8 cellular contexts compared by ENCODE assay signal in the genomic region with DNA sequence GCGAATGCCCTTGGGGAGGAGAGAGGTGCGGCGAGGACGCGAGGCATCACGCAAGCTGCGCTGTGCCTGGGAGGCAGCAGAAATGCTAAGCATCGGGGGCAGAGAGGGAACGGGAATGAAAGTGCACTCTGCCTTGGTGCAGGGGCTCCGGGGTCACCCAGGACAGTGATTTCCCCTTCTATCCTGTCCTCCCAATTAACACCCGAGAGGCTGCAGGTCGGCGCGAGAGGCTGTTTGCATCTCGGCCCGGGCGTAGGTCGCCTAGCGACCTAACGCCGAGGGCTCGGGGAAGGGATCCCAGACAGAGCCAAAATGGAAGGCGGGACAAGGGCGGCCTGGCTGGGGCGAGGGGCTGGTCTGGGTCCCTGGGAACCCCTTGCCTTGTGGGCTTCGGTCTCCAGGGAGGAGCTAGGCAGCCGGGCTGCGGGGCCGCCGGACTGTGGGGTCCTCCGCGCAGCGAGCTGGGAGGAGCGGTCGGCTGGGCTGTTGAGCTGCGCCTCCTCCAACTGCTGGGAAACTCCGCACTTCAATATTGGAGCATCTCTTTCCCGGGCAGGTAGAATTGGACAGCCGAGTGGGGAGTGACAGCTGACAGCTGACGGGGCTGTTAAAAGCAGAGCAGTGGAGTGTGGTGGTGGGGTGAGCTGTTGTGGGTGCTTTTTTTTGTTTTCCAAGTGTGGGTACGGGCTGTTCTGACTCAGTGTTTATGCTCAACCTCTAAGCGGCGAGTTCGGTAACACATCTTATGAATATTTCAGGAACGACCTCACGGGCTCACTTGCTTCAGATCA. TPM values are rescaled to one million over a fixed set of nuclear protein-coding genes. Genes with fewer than 3 reads are reported as not detected.
DNase-seq lines count a peak whose midpoint lies in the region; ATAC-seq and TF ChIP-seq lines count a peak whose summit lies in the region.

No MANE protein-coding gene starts in this region.

- H3K36me3 ChIP-seq in BE2C (no peaks in the 10 kb centered on the region), left ventricle myocardium inferior (no peaks in the 10 kb centered on the region)

- no peak overlapping the region for H3K27ac Mint-ChIP-seq in IgD-negative memory B cell

- H3K27ac ChIP-seq in left ventricle myocardium inferior (replicated peaks), result no peak overlapping the region

- H3K27me3 Mint-ChIP-seq in IgD-negative memory B cell, result peaks cover 66% of the 10 kb centered on the region

- ATAC-seq in GM19438 (IDR thresholded peaks at IDR 0.05; ENCODE audit: low read depth, unreplicated experiment), result peak; percentile 33
- no peak for ATAC-seq in left colon

- H3K4me1 Mint-ChIP-seq in IgD-negative memory B cell, result peaks cover 13 to 22% (median 19%) of the 10 kb centered on the region in 3 donors

- no peaks in the 10 kb centered on the region for H3K9me3 Mint-ChIP-seq in IgD-negative memory B cell

- intact Hi-C loops in left ventricle myocardium inferior (cut with micrococcal nuclease), result no loop called here
- intact Hi-C loops in left colon (cut with DNase I, micrococcal nuclease), result no loop called here

- peaks cover 2% of the 10 kb centered on the region for H3K36me3 Mint-ChIP-seq in IgD-negative memory B cell

- DNase-seq in BE2C (peak; percentile 23), left ventricle myocardium inferior (no peak), retinal pigment epithelial cell (ENCODE audit: low read depth) (no peak), medulla oblongata (ENCODE audit: extremely low spot score) (no peak), left colon (no peak)
- DNase-seq in activated T-helper 9 cell treated with anti-CD3 and anti-CD28 coated beads, Interleukin-2, amount 50 U/mL, for 16 hours (ENCODE audit: low read depth), result peak; percentile 21

- peak overlapping the region; percentile 67 for H3K4me3 ChIP-seq in BE2C (ENCODE audit: low read depth, low read length)
- H3K4me3 ChIP-seq in left ventricle myocardium inferior, result peak overlapping the region; percentile 76
- H3K4me3 ChIP-seq in retinal pigment epithelial cell (ENCODE audit: low read length), result peak overlapping the region; percentile 65

- TF ChIP-seq CTCF in BE2C (IDR thresholded peaks at IDR 0.05; ENCODE audit: low read depth, low read length) (no peak), left ventricle myocardium inferior (IDR thresholded peaks at IDR 0.05; ENCODE audit: borderline replicate concordance) (no peak), retinal pigment epithelial cell (conservative IDR thresholded peaks at IDR 0.05; ENCODE audit: low read depth, low read length) (no peak)

- no peaks in the 10 kb centered on the region for H3K4me1 ChIP-seq in BE2C
- peaks cover 24% of the 10 kb centered on the region for H3K4me1 ChIP-seq in left ventricle myocardium inferior

- H3K9me3 ChIP-seq in BE2C (peaks cover 4% of the 10 kb centered on the region; the same call in 1 of the 2 replicates), left ventricle myocardium inferior (replicated peaks) (no peaks in the 10 kb centered on the region)

- peak overlapping the region; percentile 81 to 94 (median 90) for H3K4me3 Mint-ChIP-seq in IgD-negative memory B cell

- H3K27me3 ChIP-seq in BE2C (peaks cover 86% of the 10 kb centered on the region), left ventricle myocardium inferior (ENCODE audit: low read depth) (peaks cover 98% of the 10 kb centered on the region)

RNA-seq across cellular contexts. Expression of gene ELMOD1, which starts 0.7 kb away (rescaled TPM):
- polyA plus RNA-seq in BE2C (2012; ENCODE audit: insufficient read depth, insufficient read length, low read depth), result not detected
- not detected for polyA plus RNA-seq in IgD-negative memory B cell
- total RNA-seq in left ventricle myocardium inferior (2.3 TPM), left colon (under 1 TPM in 1 of 2 donors, not detected in 1; 0.22 TPM)

RNA-seq across cellular contexts. Expression of gene ALKBH8, which starts 26.1 kb away (rescaled TPM):
- 11.6 TPM for polyA plus RNA-seq in BE2C (2012; ENCODE audit: insufficient read depth, insufficient read length, low read depth)
- 11.5 TPM for polyA plus RNA-seq in IgD-negative memory B cell
- 6.7 TPM for total RNA-seq in left ventricle myocardium inferior
- 1 to 10 TPM; 4.7 to 5.3 TPM for total RNA-seq in left colon

Comparison
In these comparisons a context has a peak if more than half of its experiments do, and no peak if none do; other contexts are left out.
1. DNase-seq: peak in BE2C (single experiment) and activated T-helper 9 cell treated with anti-CD3 and anti-CD28 coated beads, Interleukin-2, amount 50 U/mL, for 16 hours (single experiment); none in left ventricle myocardium inferior (single experiment), retinal pigment epithelial cell (single experiment), medulla oblongata (single experiment) and left colon (0 of 2).
2. Peak in every context shown above with its lines, with median percentiles within 50 percentile points of each other: H3K4me3 ChIP-seq.